In the genomic region with DNA sequence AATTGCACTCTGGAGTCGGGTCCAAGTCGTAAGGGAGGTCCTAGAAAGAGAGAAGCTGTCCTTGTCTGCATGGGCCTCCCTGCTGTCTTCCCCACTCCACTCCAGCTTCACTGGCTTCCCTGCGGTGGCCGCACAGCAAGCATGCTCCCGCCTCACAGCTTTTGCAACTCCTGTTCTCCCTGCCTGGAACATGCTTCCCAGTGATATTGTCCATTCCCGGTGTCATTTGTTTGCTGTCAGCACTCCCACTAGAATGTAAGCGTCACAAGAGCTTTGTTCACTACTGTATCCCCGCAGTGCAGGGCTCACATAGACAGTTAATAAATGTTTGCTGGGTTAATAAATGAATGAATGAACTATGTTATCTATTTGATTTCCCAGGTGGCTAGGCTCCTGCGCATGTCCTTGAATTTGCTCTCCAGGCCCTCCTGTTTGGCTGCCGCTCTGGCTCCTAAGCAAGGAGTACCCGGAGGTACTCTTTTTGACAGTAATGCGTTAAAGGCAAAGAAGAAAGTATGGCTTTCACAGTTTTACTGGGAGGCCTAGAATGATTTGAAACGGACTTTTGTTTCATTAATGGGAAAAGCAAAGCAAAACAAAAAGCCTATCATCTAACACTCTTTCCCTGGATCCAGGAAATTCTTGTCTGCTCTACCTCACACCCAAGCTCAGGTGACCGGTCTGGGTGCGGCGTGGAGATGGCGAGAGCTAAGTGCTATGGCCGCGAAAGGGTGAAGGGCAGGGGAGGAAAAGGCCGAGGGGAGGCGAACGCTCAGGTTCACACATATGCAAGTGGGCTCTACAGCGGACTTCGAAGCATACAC, we compare ENCODE assay signal across 9 cellular contexts. TPM values are rescaled to one million over a fixed set of nuclear protein-coding genes. Genes with fewer than 3 reads are reported as not detected.
DNase-seq lines count a peak whose midpoint lies in the region; ATAC-seq and TF ChIP-seq lines count a peak whose summit lies in the region.
"Had no signal": no experiment of that assay in that cellular context is flagged by ENCODE, and none has a peak within 500 bp of the region (broad histone marks: within the 10 kb centered on the region; RNA-seq: fewer than 3 reads in every experiment).

No MANE protein-coding gene starts in this region.

- H3K27ac ChIP-seq in hepatocyte, result peak overlapping the region; percentile 99
- H3K27ac ChIP-seq in sigmoid colon, result peak overlapping the region in 3 of 4 donors; percentile 3 to 77 (median 53)

- H3K4me1 ChIP-seq in hepatocyte (ENCODE audit: insufficient read depth) (peaks cover 56% of the 10 kb centered on the region), sigmoid colon (peaks cover 0 to 36% (median 29%) of the 10 kb centered on the region in 4 donors)

- H3K36me3 Mint-ChIP-seq in activated CD8-positive, alpha-beta T cell treated with anti-CD3 and anti-CD28 coated beads, Interleukin-2, amount 10 ng/mL, durations not matched to agents 7 days and 5 days (ENCODE audit: low read depth), result no peaks in the 10 kb centered on the region
- no peaks in the 10 kb centered on the region for H3K36me3 Mint-ChIP-seq in activated CD8-positive, alpha-beta T cell treated with anti-CD3 and anti-CD28 coated beads for 36 hours (ENCODE audit: low read depth)

- POLR2A ChIA-PET in activated CD8-positive, alpha-beta T cell treated with anti-CD3 and anti-CD28 coated beads, Interleukin-2, amount 10 ng/mL, durations not matched to agents 7 days and 5 days (lab: Charles Lee), result interaction anchor here (0.8 kb wide), 1 partner anchor 41 kb away, joined by 4 read pairs; no protein-coding TSS in a partner anchor
- POLR2A ChIA-PET in activated CD8-positive, alpha-beta T cell treated with anti-CD3 and anti-CD28 coated beads for 36 hours (lab: Charles Lee), result interaction anchor here (0.8 to 1.9 kb wide), 7 partner anchors 9 to 260 kb away, joined by 3 to 7 read pairs (median 4); a partner anchor contains a TSS

- no peaks in the 10 kb centered on the region for H3K9me3 Mint-ChIP-seq in activated CD8-positive, alpha-beta T cell treated with anti-CD3 and anti-CD28 coated beads, Interleukin-2, amount 10 ng/mL, durations not matched to agents 7 days and 5 days (ENCODE audit: insufficient read depth)
- no peaks in the 10 kb centered on the region for H3K9me3 Mint-ChIP-seq in activated CD8-positive, alpha-beta T cell treated with anti-CD3 and anti-CD28 coated beads for 36 hours

- TF ChIP-seq POLR2A in sigmoid colon (IDR thresholded peaks at IDR 0.05), result no peak

- H3K4me3 Mint-ChIP-seq in activated CD8-positive, alpha-beta T cell treated with anti-CD3 and anti-CD28 coated beads, Interleukin-2, amount 10 ng/mL, durations not matched to agents 7 days and 5 days, result peak overlapping the region; percentile 7
- no peak overlapping the region for H3K4me3 Mint-ChIP-seq in activated CD8-positive, alpha-beta T cell treated with anti-CD3 and anti-CD28 coated beads for 36 hours

- H2AFZ ChIP-seq in hepatocyte, result peak overlapping the region; percentile 41

- H3K27me3 ChIP-seq in hepatocyte (no peaks in the 10 kb centered on the region), sigmoid colon (no peaks in the 10 kb centered on the region)
- H3K27me3 ChIP-seq: upper lobe of left lung had no signal

- H3K4me3 ChIP-seq in hepatocyte (no peak overlapping the region), sigmoid colon (no peak overlapping the region)

- H3K36me3 ChIP-seq in hepatocyte (replicated peaks; ENCODE audit: insufficient read depth, low read depth) (no peaks in the 10 kb centered on the region), sigmoid colon (no peaks in the 10 kb centered on the region)
- H3K36me3 ChIP-seq: upper lobe of left lung had no signal

- no peak overlapping the region for H3K27ac Mint-ChIP-seq in activated CD8-positive, alpha-beta T cell treated with anti-CD3 and anti-CD28 coated beads, Interleukin-2, amount 10 ng/mL, durations not matched to agents 7 days and 5 days
- no peak overlapping the region for H3K27ac Mint-ChIP-seq in activated CD8-positive, alpha-beta T cell treated with anti-CD3 and anti-CD28 coated beads for 36 hours

- WGBS in hepatocyte (ENCODE audit: low lambda C conversion rate, missing lambda C conversion rate), result 31% methylated on average over 24 of the region's 24 CpGs
- 74 to 84% methylated on average over 24 of the region's 24 CpGs for WGBS in sigmoid colon, 2 donors

- H3K9me3 ChIP-seq in hepatocyte (ENCODE audit: low read depth), result no peaks in the 10 kb centered on the region
- H3K9me3 ChIP-seq in sigmoid colon, result no peaks in the 10 kb centered on the region
- H3K9me3 ChIP-seq: upper lobe of left lung had no signal

- peak overlapping the region; percentile 70 for H3K4me2 ChIP-seq in hepatocyte

- intact Hi-C loops in activated CD8-positive, alpha-beta T cell treated with anti-CD3 and anti-CD28 coated beads for 36 hours (cut with micrococcal nuclease), result loop anchor here (10.0 kb wide), 1 partner anchor 247 kb away; no protein-coding TSS in a partner anchor
- intact Hi-C loops in sigmoid colon (cut with DNase I), result loop anchor here (1.0 to 5.0 kb wide), 2 partner anchors 32 to 264 kb away; no protein-coding TSS in a partner anchor

- no peak for TF ChIP-seq CTCF in activated CD8-positive, alpha-beta T cell treated with anti-CD3 and anti-CD28 coated beads for 36 hours (IDR thresholded peaks at IDR 0.05)
- TF ChIP-seq CTCF in hepatocyte (IDR thresholded peaks at IDR 0.05; ENCODE audit: poor library complexity), result no peak
- no peak for TF ChIP-seq CTCF in sigmoid colon (IDR thresholded peaks at IDR 0.05)

- no peaks in the 10 kb centered on the region for H3K9me2 ChIP-seq in hepatocyte (replicated peaks; ENCODE audit: insufficient read depth)

- no peaks in the 10 kb centered on the region for H4K20me1 ChIP-seq in hepatocyte (ENCODE audit: insufficient read depth, poor library complexity, severe bottlenecking)

- DNase-seq in activated CD8-positive, alpha-beta T cell treated with anti-CD3 and anti-CD28 coated beads, Interleukin-2, amount 10 ng/mL, durations not matched to agents 7 days and 5 days, result no peak
- no peak for DNase-seq in activated CD8-positive, alpha-beta T cell treated with anti-CD3 and anti-CD28 coated beads for 36 hours
- peak; percentile 86 for DNase-seq in NCI-H69 (lab: John Stamatoyannopoulos, UW)
- DNase-seq in hepatocyte (ENCODE audit: low spot score), result peak; percentile 66
- DNase-seq in sigmoid colon, result peak; percentile 70
- DNase-seq in NCI-H446 (lab: John Stamatoyannopoulos, UW), result no peak
- no peak for DNase-seq in amniotic stem cell (lab: John Stamatoyannopoulos, UW)
- DNase-seq in middle frontal gyrus (ENCODE audit: extremely low spot score, low spot score), result no peak

- peaks cover 32% of the 10 kb centered on the region for H3K4me1 Mint-ChIP-seq in activated CD8-positive, alpha-beta T cell treated with anti-CD3 and anti-CD28 coated beads, Interleukin-2, amount 10 ng/mL, durations not matched to agents 7 days and 5 days (ENCODE audit: low read depth)
- H3K4me1 Mint-ChIP-seq in activated CD8-positive, alpha-beta T cell treated with anti-CD3 and anti-CD28 coated beads for 36 hours (ENCODE audit: low read depth), result peaks cover 27% of the 10 kb centered on the region

- no peak for TF ChIP-seq EP300 in sigmoid colon (IDR thresholded peaks at IDR 0.05)

- H3K27me3 Mint-ChIP-seq in activated CD8-positive, alpha-beta T cell treated with anti-CD3 and anti-CD28 coated beads, Interleukin-2, amount 10 ng/mL, durations not matched to agents 7 days and 5 days (ENCODE audit: low read depth), result peaks cover 24% of the 10 kb centered on the region
- H3K27me3 Mint-ChIP-seq in activated CD8-positive, alpha-beta T cell treated with anti-CD3 and anti-CD28 coated beads for 36 hours, result peaks cover 13% of the 10 kb centered on the region

- no peaks in the 10 kb centered on the region for H3K79me2 ChIP-seq in hepatocyte

- CTCF ChIA-PET in activated CD8-positive, alpha-beta T cell treated with anti-CD3 and anti-CD28 coated beads, Interleukin-2, amount 10 ng/mL, durations not matched to agents 7 days and 5 days (lab: Charles Lee), result interaction anchor here (0.7 to 23.8 kb wide), 8 partner anchors 9 to 264 kb away, joined by 3 to 590 read pairs (median 4); no protein-coding TSS in a partner anchor
- CTCF ChIA-PET in activated CD8-positive, alpha-beta T cell treated with anti-CD3 and anti-CD28 coated beads for 36 hours (lab: Charles Lee), result interaction anchor here (0.7 to 22.4 kb wide), 4 partner anchors 36 to 251 kb away, joined by 3 to 469 read pairs (median 7); no protein-coding TSS in a partner anchor

- ATAC-seq in activated CD8-positive, alpha-beta T cell treated with anti-CD3 and anti-CD28 coated beads, Interleukin-2, amount 10 ng/mL, durations not matched to agents 7 days and 5 days, result no peak
- ATAC-seq in activated CD8-positive, alpha-beta T cell treated with anti-CD3 and anti-CD28 coated beads for 36 hours, result no peak

RNA-seq across cellular contexts. Expression of a gene that starts 6.2 kb away (rescaled TPM):
- total RNA-seq in activated CD8-positive, alpha-beta T cell treated with anti-CD3 and anti-CD28 coated beads, Interleukin-2, amount 10 ng/mL, durations not matched to agents 7 days and 5 days, result under 1 TPM in 1 of 2 experiments, not detected in 1; 0.23 TPM
- total RNA-seq in activated CD8-positive, alpha-beta T cell treated with anti-CD3 and anti-CD28 coated beads for 36 hours, result under 1 TPM in 1 of 2 experiments, not detected in 1; 0.45 TPM
- total RNA-seq in hepatocyte, result 337 and 381 TPM in 2 replicates
- polyA plus RNA-seq in hepatocyte, result 169 and 206 TPM in 2 replicates
- total RNA-seq in sigmoid colon, result 10 to 100 TPM; 16.1 to 23.5 (median 16.5) TPM
- 10 to 100 TPM; 15.6 to 22.7 (median 16.4) TPM for polyA plus RNA-seq in sigmoid colon

RNA-seq across cellular contexts. Expression of a gene that starts 8.3 kb away (rescaled TPM):
- 10 to 100 TPM; 93.9 to 97.3 TPM for total RNA-seq in activated CD8-positive, alpha-beta T cell treated with anti-CD3 and anti-CD28 coated beads, Interleukin-2, amount 10 ng/mL, durations not matched to agents 7 days and 5 days
- total RNA-seq in activated CD8-positive, alpha-beta T cell treated with anti-CD3 and anti-CD28 coated beads for 36 hours, result 100 to 1,000 TPM; 122 to 126 TPM
- 50.6 and 164 TPM in 2 replicates for total RNA-seq in hepatocyte
- polyA plus RNA-seq in hepatocyte, result 214 and 227 TPM in 2 replicates
- total RNA-seq in sigmoid colon, result 100 to 1,000 TPM in 1 of 4 donors, 10 to 100 TPM in 3; 54.6 to 333 (median 58.3) TPM
- 100 to 1,000 TPM in 2 of 3 donors, 10 to 100 TPM in 1; 64.3 to 117 (median 105) TPM for polyA plus RNA-seq in sigmoid colon

RNA-seq across cellular contexts. Expression of a gene that starts 15.0 kb away (rescaled TPM):
- total RNA-seq in activated CD8-positive, alpha-beta T cell treated with anti-CD3 and anti-CD28 coated beads, Interleukin-2, amount 10 ng/mL, durations not matched to agents 7 days and 5 days, result 1 to 10 TPM; 1.8 to 2.4 TPM
- total RNA-seq in activated CD8-positive, alpha-beta T cell treated with anti-CD3 and anti-CD28 coated beads for 36 hours, result 1 to 10 TPM; 1.9 to 3.1 TPM
- 122 and 160 TPM in 2 replicates for total RNA-seq in hepatocyte
- polyA plus RNA-seq in hepatocyte, result 17.1 and 21.4 TPM in 2 replicates
- 100 to 1,000 TPM in 3 of 4 donors, 10 to 100 TPM in 1; 86.6 to 140 (median 115) TPM for total RNA-seq in sigmoid colon
- polyA plus RNA-seq in sigmoid colon, result 10 to 100 TPM; 21.0 to 85.4 (median 33.5) TPM

RNA-seq across cellular contexts. Expression of a gene that starts 50.1 kb away (rescaled TPM):
- 10 to 100 TPM; 37.1 to 40.7 TPM for total RNA-seq in activated CD8-positive, alpha-beta T cell treated with anti-CD3 and anti-CD28 coated beads, Interleukin-2, amount 10 ng/mL, durations not matched to agents 7 days and 5 days
- 10 to 100 TPM; 18.7 to 21.0 TPM for total RNA-seq in activated CD8-positive, alpha-beta T cell treated with anti-CD3 and anti-CD28 coated beads for 36 hours
- 34.4 and 56.2 TPM in 2 replicates for total RNA-seq in hepatocyte
- polyA plus RNA-seq in hepatocyte, result 92.7 and 117 TPM in 2 replicates
- 100 to 1,000 TPM in 2 of 4 donors, 10 to 100 TPM in 2; 75.3 to 124 (median 95.1) TPM for total RNA-seq in sigmoid colon
- polyA plus RNA-seq in sigmoid colon, result 100 to 1,000 TPM in 1 of 3 donors, 10 to 100 TPM in 2; 34.4 to 139 (median 42.6) TPM

RNA-seq across cellular contexts. Expression of a gene that starts 54.9 kb away (rescaled TPM):
- 100 to 1,000 TPM; 104 to 107 TPM for total RNA-seq in activated CD8-positive, alpha-beta T cell treated with anti-CD3 and anti-CD28 coated beads, Interleukin-2, amount 10 ng/mL, durations not matched to agents 7 days and 5 days
- 100 to 1,000 TPM; 134 to 140 TPM for total RNA-seq in activated CD8-positive, alpha-beta T cell treated with anti-CD3 and anti-CD28 coated beads for 36 hours
- total RNA-seq in hepatocyte (88.1 and 107 TPM in 2 replicates), sigmoid colon (100 to 1,000 TPM in 2 of 4 donors, 10 to 100 TPM in 2; 95.2 to 108 (median 102) TPM)
- polyA plus RNA-seq in hepatocyte (59.4 and 64.3 TPM in 2 replicates), sigmoid colon (100 to 1,000 TPM in 1 of 3 donors, 10 to 100 TPM in 2; 85.1 to 113 (median 85.9) TPM)

Comparison
In these comparisons a context has a peak if more than half of its experiments do, and no peak if none do; other contexts are left out.
1. DNase-seq: peak in NCI-H69 (single experiment), hepatocyte (single experiment) and sigmoid colon (single experiment); none in activated CD8-positive, alpha-beta T cell treated with anti-CD3 and anti-CD28 coated beads, Interleukin-2, amount 10 ng/mL, durations not matched to agents 7 days and 5 days (single experiment), activated CD8-positive, alpha-beta T cell treated with anti-CD3 and anti-CD28 coated beads for 36 hours (single experiment), NCI-H446 (0 of 2), amniotic stem cell (single experiment) and middle frontal gyrus (single experiment).
2. RNA of a gene that starts 6.2 kb away (total RNA-seq): 337 to 381 TPM in hepatocyte; 16.1 to 23.5 TPM in sigmoid colon, 0.45 TPM in activated CD8-positive, alpha-beta T cell treated with anti-CD3 and anti-CD28 coated beads for 36 hours and 0.23 TPM in activated CD8-positive, alpha-beta T cell treated with anti-CD3 and anti-CD28 coated beads, Interleukin-2, amount 10 ng/mL, durations not matched to agents 7 days and 5 days; every median in the first group is over 10 times any median in the second.
3. RNA of a gene that starts 15.0 kb away (total RNA-seq): 122 to 160 TPM in hepatocyte and 86.6 to 140 TPM in sigmoid colon; 1.9 to 3.1 TPM in activated CD8-positive, alpha-beta T cell treated with anti-CD3 and anti-CD28 coated beads for 36 hours and 1.8 to 2.4 TPM in activated CD8-positive, alpha-beta T cell treated with anti-CD3 and anti-CD28 coated beads, Interleukin-2, amount 10 ng/mL, durations not matched to agents 7 days and 5 days; every median in the first group is over 10 times any median in the second.